Comparison of ENCODE assay signal across 3 cellular contexts in the genomic region with DNA sequence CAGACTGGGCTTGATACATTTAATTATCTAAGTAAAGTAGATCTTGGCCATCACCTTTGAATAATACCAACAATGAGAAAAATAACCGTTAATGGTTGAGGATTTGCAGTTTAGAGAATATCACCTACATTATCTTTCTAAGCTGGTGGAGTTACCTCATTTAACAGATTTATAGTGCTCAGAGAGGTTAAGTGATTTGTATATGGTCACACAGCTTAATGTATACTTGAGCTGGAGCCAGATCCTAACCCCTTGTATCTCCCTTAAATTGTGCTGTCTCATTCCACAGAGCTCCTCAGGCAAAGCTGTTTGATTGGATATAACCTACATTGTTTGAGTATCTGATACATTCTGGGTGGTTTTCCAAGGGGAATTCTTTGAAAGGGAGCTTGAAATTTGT.
A peak's percentile ranks its signal among the peaks of the same experiment; 100 is the strongest.
TF ChIP-seq lines count a peak whose summit lies in the region.

No MANE protein-coding gene starts in this region.

TF ChIP-seq in HEK293, 187 proteins besides CTCF, POLR2A, EP300 and RAD21:
- TF ChIP-seq ZNF768 (tag by site-specific recombination; IDR thresholded peaks at IDR 0.05) (peak; percentile 56; the same call in 1 of the 2 replicates), ZNF664 (tag by site-specific recombination; IDR thresholded peaks at IDR 0.05) (0 out of 2 replicates have a peak, but pooled peaks have one; percentile 23), ZNF624 (tag by site-specific recombination; IDR thresholded peaks at IDR 0.05) (no peak), ZNF473 (tag by site-specific recombination; IDR thresholded peaks at IDR 0.05) (no peak), ZNF211 (tag by site-specific recombination; IDR thresholded peaks at IDR 0.05; ENCODE audit: low read depth) (no peak)

TF ChIP-seq in GM12878, 131 proteins besides CTCF, POLR2A, EP300 and RAD21:
- TF ChIP-seq SMAD1 (IDR thresholded peaks at IDR 0.05; ENCODE audit: low read depth, partially characterized antibody) (no peak), PAX8 (IDR thresholded peaks at IDR 0.05) (no peak), TARDBP (IDR thresholded peaks at IDR 0.05; ENCODE audit: borderline replicate concordance) (no peak), HDAC2 (IDR thresholded peaks at IDR 0.05) (no peak), SMARCA5 (IDR thresholded peaks at IDR 0.05) (0 out of 2 replicates have a peak, but pooled peaks have one; percentile 48)

TF ChIP-seq in H1, 55 proteins besides CTCF, POLR2A, EP300 and RAD21:
- no peak for TF ChIP-seq SUZ12 (IDR thresholded peaks at IDR 0.05; ENCODE audit: low read length)
- no peak for TF ChIP-seq KDM4A (IDR thresholded peaks at IDR 0.05; ENCODE audit: low read depth, low read length, severe bottlenecking)
- TF ChIP-seq RBBP5 (IDR thresholded peaks at IDR 0.05; ENCODE audit: borderline replicate concordance, low read depth, low read length) = no peak
- 0 out of 2 replicates have a peak, but pooled peaks have one; percentile 23 for TF ChIP-seq KDM1A (IDR thresholded peaks at IDR 0.05; ENCODE audit: borderline replicate concordance, low read length)
